3 cellular contexts compared by ENCODE assay signal in genomic region chr13:32499538-32500210, GRCh38.
TF ChIP-seq lines count a peak whose summit lies in the region.

No MANE protein-coding gene starts in this region.

TF ChIP-seq in HepG2, 621 proteins besides CTCF, POLR2A, EP300 and RAD21 (continues in another document):
- TF ChIP-seq REL (CRISPR knock-in tag; conservative IDR thresholded peaks at IDR 0.05) (no peak), ZSCAN9 (CRISPR knock-in tag; IDR thresholded peaks at IDR 0.05; ENCODE audit: borderline replicate concordance) (no peak), ZNF382 (CRISPR knock-in tag; IDR thresholded peaks at IDR 0.05; ENCODE audit: borderline replicate concordance) (no peak), SRSF9 (IDR thresholded peaks at IDR 0.05; ENCODE audit: borderline replicate concordance, insufficient read depth, low read depth, low read length, poor library complexity, severe bottlenecking) (no peak), BRCA1 (CRISPR knock-in tag; IDR thresholded peaks at IDR 0.05) (no peak), ZNF136 (CRISPR knock-in tag; IDR thresholded peaks at IDR 0.05; ENCODE audit: low read depth) (no peak), RBAK (CRISPR knock-in tag; IDR thresholded peaks at IDR 0.05) (no peak), ZNF687 (CRISPR knock-in tag; IDR thresholded peaks at IDR 0.05) (no peak), ZNF615 (CRISPR knock-in tag; IDR thresholded peaks at IDR 0.05; ENCODE audit: borderline replicate concordance) (no peak), ZKSCAN8 (CRISPR knock-in tag; IDR thresholded peaks at IDR 0.05; ENCODE audit: borderline replicate concordance) (no peak; the same call in 1 of the 2 replicates), ZNF33A (CRISPR knock-in tag; IDR thresholded peaks at IDR 0.05; ENCODE audit: borderline replicate concordance) (no peak), PAWR (CRISPR knock-in tag; IDR thresholded peaks at IDR 0.05; ENCODE audit: borderline replicate concordance) (no peak), IKZF1 (IDR thresholded peaks at IDR 0.05) (no peak), EEA1 (CRISPR knock-in tag; IDR thresholded peaks at IDR 0.05; ENCODE audit: borderline replicate concordance) (no peak), ZSCAN30 (CRISPR knock-in tag; IDR thresholded peaks at IDR 0.05) (no peak), ZMYM2 (CRISPR knock-in tag; IDR thresholded peaks at IDR 0.05) (no peak)
- TF ChIP-seq, protein P1, sequence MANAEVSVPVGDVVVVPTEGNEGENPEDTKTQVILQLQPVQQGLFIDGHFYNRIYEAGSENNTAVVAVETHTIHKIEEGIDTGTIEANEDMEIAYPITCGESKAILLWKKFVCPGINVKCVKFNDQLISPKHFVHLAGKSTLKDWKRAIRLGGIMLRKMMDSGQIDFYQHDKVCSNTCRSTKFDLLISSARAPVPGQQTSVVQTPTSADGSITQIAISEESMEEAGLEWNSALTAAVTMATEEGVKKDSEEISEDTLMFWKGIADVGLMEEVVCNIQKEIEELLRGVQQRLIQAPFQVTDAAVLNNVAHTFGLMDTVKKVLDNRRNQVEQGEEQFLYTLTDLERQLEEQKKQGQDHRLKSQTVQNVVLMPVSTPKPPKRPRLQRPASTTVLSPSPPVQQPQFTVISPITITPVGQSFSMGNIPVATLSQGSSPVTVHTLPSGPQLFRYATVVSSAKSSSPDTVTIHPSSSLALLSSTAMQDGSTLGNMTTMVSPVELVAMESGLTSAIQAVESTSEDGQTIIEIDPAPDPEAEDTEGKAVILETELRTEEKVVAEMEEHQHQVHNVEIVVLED (CRISPR knock-in tag; IDR thresholded peaks at IDR 0.05; ENCODE audit: borderline replicate concordance): no peak

TF ChIP-seq in IMR-90, 13 proteins besides CTCF, POLR2A, EP300 and RAD21:
- TF ChIP-seq RCOR1 (IDR thresholded peaks at IDR 0.05; ENCODE audit: insufficient replicate concordance, low read length) (no peak), CHD1 (IDR thresholded peaks at IDR 0.05; ENCODE audit: low read depth, low read length) (no peak), BHLHE40 (IDR thresholded peaks at IDR 0.05; ENCODE audit: low read depth, low read length) (no peak), RFX5 (IDR thresholded peaks at IDR 0.05; ENCODE audit: low read depth, low read length) (no peak), MAFK (IDR thresholded peaks at IDR 0.05; ENCODE audit: low read depth, low read length) (0 out of 2 replicates have a peak, but pooled peaks have one; percentile 29)

TF ChIP-seq in GM12878, 131 proteins besides CTCF, POLR2A, EP300 and RAD21:
- TF ChIP-seq TCF12 (IDR thresholded peaks at IDR 0.05; ENCODE audit: low read depth, low read length) (no peak), JUND (IDR thresholded peaks at IDR 0.05; ENCODE audit: low read depth, low read length) (no peak), SREBF2 (IDR thresholded peaks at IDR 0.05; ENCODE audit: low read length) (no peak), KDM1A (IDR thresholded peaks at IDR 0.05; ENCODE audit: borderline replicate concordance) (no peak), MYB (IDR thresholded peaks at IDR 0.05; ENCODE audit: borderline replicate concordance, low read depth, low read length) (no peak), IKZF1 (conservative IDR thresholded peaks at IDR 0.05) (no peak), SKIL (IDR thresholded peaks at IDR 0.05; ENCODE audit: low read depth, poor library complexity, severe bottlenecking) (no peak), PAX5 (IDR thresholded peaks at IDR 0.05; ENCODE audit: borderline replicate concordance, low read depth, low read length) (no peak), DPF2 (IDR thresholded peaks at IDR 0.05) (no peak)
